Comparison of ENCODE assay signal across 1 cellular context in genomic region chr20:63968928-63969760, GRCh38.
A peak's percentile ranks its signal among the peaks of the same experiment; 100 is the strongest.
TF ChIP-seq lines count a peak whose summit lies in the region.

No MANE protein-coding gene starts in this region.

TF ChIP-seq in HepG2, 621 proteins besides CTCF, POLR2A, EP300 and RAD21 (continued from another document and continues in another):
- TF ChIP-seq DMTF1 (CRISPR knock-in tag; IDR thresholded peaks at IDR 0.05) = 0 out of 2 replicates have a peak, but pooled peaks have one; percentile 45
- no peak for TF ChIP-seq ADNP (CRISPR knock-in tag; IDR thresholded peaks at IDR 0.05)
- TF ChIP-seq ZNF878 (CRISPR knock-in tag; IDR thresholded peaks at IDR 0.05) = no peak
- TF ChIP-seq ZNF333 (CRISPR knock-in tag; IDR thresholded peaks at IDR 0.05; ENCODE audit: borderline replicate concordance) = peak; percentile 82; the same call in 1 of the 2 replicates
- peak; percentile 82; the same call in 1 of the 2 replicates for TF ChIP-seq HNRNPL (IDR thresholded peaks at IDR 0.05; ENCODE audit: low read depth, low read length)
- TF ChIP-seq PRPF4 (IDR thresholded peaks at IDR 0.05; ENCODE audit: low read depth, low read length, poor library complexity, severe bottlenecking) = no peak
- peak; percentile 96 for TF ChIP-seq ZNF230 (CRISPR knock-in tag; IDR thresholded peaks at IDR 0.05)
- TF ChIP-seq TARDBP (CRISPR knock-in tag; IDR thresholded peaks at IDR 0.05) = peak; percentile 86
- no peak for TF ChIP-seq ZNF3 (CRISPR knock-in tag; IDR thresholded peaks at IDR 0.05)
- no peak for TF ChIP-seq FIP1L1 (IDR thresholded peaks at IDR 0.05; ENCODE audit: borderline replicate concordance, insufficient read depth, low read depth, low read length)
- no peak for TF ChIP-seq ZFP37 (CRISPR knock-in tag; IDR thresholded peaks at IDR 0.05; ENCODE audit: borderline replicate concordance)
- 0 out of 2 replicates have a peak, but pooled peaks have one; percentile 38 for TF ChIP-seq ZSCAN12 (CRISPR knock-in tag; IDR thresholded peaks at IDR 0.05)
- no peak for TF ChIP-seq ZBTB1 (CRISPR knock-in tag; IDR thresholded peaks at IDR 0.05; ENCODE audit: borderline replicate concordance)
- no peak; the same call in 1 of the 2 replicates for TF ChIP-seq ZNF737 (CRISPR knock-in tag; IDR thresholded peaks at IDR 0.05; ENCODE audit: borderline replicate concordance)
- TF ChIP-seq, protein P1, sequence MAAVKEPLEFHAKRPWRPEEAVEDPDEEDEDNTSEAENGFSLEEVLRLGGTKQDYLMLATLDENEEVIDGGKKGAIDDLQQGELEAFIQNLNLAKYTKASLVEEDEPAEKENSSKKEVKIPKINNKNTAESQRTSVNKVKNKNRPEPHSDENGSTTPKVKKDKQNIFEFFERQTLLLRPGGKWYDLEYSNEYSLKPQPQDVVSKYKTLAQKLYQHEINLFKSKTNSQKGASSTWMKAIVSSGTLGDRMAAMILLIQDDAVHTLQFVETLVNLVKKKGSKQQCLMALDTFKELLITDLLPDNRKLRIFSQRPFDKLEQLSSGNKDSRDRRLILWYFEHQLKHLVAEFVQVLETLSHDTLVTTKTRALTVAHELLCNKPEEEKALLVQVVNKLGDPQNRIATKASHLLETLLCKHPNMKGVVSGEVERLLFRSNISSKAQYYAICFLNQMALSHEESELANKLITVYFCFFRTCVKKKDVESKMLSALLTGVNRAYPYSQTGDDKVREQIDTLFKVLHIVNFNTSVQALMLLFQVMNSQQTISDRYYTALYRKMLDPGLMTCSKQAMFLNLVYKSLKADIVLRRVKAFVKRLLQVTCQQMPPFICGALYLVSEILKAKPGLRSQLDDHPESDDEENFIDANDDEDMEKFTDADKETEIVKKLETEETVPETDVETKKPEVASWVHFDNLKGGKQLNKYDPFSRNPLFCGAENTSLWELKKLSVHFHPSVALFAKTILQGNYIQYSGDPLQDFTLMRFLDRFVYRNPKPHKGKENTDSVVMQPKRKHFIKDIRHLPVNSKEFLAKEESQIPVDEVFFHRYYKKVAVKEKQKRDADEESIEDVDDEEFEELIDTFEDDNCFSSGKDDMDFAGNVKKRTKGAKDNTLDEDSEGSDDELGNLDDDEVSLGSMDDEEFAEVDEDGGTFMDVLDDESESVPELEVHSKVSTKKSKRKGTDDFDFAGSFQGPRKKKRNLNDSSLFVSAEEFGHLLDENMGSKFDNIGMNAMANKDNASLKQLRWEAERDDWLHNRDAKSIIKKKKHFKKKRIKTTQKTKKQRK (IDR thresholded peaks at IDR 0.05; ENCODE audit: low read length) = no peak
- TF ChIP-seq FOXO1 (CRISPR knock-in tag; IDR thresholded peaks at IDR 0.05) = no peak; the same call in 1 of the 2 replicates
- peak; percentile 83 for TF ChIP-seq TBX2 (CRISPR knock-in tag; IDR thresholded peaks at IDR 0.05; ENCODE audit: borderline replicate concordance)
- 0 out of 2 replicates have a peak, but pooled peaks have one; percentile 52 for TF ChIP-seq HOXD1 (CRISPR knock-in tag; IDR thresholded peaks at IDR 0.05)
- no peak for TF ChIP-seq THAP8 (CRISPR knock-in tag; IDR thresholded peaks at IDR 0.05; ENCODE audit: borderline replicate concordance)
- TF ChIP-seq MZF1 (CRISPR knock-in tag; IDR thresholded peaks at IDR 0.05; ENCODE audit: borderline replicate concordance) = 0 out of 2 replicates have a peak, but pooled peaks have one; percentile 56
- TF ChIP-seq GATAD1 (CRISPR knock-in tag; IDR thresholded peaks at IDR 0.05) = peak; percentile 47; the same call in 1 of the 2 replicates
- TF ChIP-seq, protein P2, sequence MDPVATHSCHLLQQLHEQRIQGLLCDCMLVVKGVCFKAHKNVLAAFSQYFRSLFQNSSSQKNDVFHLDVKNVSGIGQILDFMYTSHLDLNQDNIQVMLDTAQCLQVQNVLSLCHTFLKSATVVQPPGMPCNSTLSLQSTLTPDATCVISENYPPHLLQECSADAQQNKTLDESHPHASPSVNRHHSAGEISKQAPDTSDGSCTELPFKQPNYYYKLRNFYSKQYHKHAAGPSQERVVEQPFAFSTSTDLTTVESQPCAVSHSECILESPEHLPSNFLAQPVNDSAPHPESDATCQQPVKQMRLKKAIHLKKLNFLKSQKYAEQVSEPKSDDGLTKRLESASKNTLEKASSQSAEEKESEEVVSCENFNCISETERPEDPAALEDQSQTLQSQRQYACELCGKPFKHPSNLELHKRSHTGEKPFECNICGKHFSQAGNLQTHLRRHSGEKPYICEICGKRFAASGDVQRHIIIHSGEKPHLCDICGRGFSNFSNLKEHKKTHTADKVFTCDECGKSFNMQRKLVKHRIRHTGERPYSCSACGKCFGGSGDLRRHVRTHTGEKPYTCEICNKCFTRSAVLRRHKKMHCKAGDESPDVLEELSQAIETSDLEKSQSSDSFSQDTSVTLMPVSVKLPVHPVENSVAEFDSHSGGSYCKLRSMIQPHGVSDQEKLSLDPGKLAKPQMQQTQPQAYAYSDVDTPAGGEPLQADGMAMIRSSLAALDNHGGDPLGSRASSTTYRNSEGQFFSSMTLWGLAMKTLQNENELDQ (CRISPR knock-in tag; IDR thresholded peaks at IDR 0.05; ENCODE audit: borderline replicate concordance) = no peak
- no peak for TF ChIP-seq ZNF251 (CRISPR knock-in tag; IDR thresholded peaks at IDR 0.05)
- no peak for TF ChIP-seq BHLHE40 (IDR thresholded peaks at IDR 0.05; ENCODE audit: low read length)
- TF ChIP-seq ARNT2 (CRISPR knock-in tag; IDR thresholded peaks at IDR 0.05; ENCODE audit: low read depth) = peak; percentile 17; the same call in 1 of the 2 replicates
- TF ChIP-seq TAF1 (CRISPR knock-in tag; IDR thresholded peaks at IDR 0.05) = peak; percentile 41; the same call in 1 of the 2 replicates
- no peak; the same call in 1 of the 2 replicates for TF ChIP-seq NFIC (IDR thresholded peaks at IDR 0.05; ENCODE audit: low read length)
- TF ChIP-seq ZNF12 (CRISPR knock-in tag; IDR thresholded peaks at IDR 0.05) = peak; percentile 66; the same call in 1 of the 2 replicates
- no peak for TF ChIP-seq KLF9 (CRISPR knock-in tag; IDR thresholded peaks at IDR 0.05; ENCODE audit: low read depth)
- no peak for TF ChIP-seq TBX3 (IDR thresholded peaks at IDR 0.05; ENCODE audit: borderline replicate concordance)
- peak; percentile 76; the same call in 1 of the 2 replicates for TF ChIP-seq GPN1 (CRISPR knock-in tag; IDR thresholded peaks at IDR 0.05; ENCODE audit: borderline replicate concordance)
- no peak for TF ChIP-seq TERF1 (CRISPR knock-in tag; IDR thresholded peaks at IDR 0.05)
- TF ChIP-seq ZNF296 (CRISPR knock-in tag; conservative IDR thresholded peaks at IDR 0.05) = peak; percentile 94
- no peak for TF ChIP-seq ZFP36L1 (CRISPR knock-in tag; IDR thresholded peaks at IDR 0.05)
- TF ChIP-seq RBM22 (optimal IDR thresholded peaks at IDR 0.05; ENCODE audit: low read length) = no peak
- peak; percentile 70 for TF ChIP-seq UBTF (CRISPR knock-in tag; IDR thresholded peaks at IDR 0.05)
- TF ChIP-seq RBFOX2 (IDR thresholded peaks at IDR 0.05; ENCODE audit: low read depth, low read length) = peak; percentile 92
- TF ChIP-seq, protein P3, sequence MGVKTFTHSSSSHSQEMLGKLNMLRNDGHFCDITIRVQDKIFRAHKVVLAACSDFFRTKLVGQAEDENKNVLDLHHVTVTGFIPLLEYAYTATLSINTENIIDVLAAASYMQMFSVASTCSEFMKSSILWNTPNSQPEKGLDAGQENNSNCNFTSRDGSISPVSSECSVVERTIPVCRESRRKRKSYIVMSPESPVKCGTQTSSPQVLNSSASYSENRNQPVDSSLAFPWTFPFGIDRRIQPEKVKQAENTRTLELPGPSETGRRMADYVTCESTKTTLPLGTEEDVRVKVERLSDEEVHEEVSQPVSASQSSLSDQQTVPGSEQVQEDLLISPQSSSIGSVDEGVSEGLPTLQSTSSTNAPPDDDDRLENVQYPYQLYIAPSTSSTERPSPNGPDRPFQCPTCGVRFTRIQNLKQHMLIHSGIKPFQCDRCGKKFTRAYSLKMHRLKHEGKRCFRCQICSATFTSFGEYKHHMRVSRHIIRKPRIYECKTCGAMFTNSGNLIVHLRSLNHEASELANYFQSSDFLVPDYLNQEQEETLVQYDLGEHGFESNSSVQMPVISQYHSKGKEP (CRISPR knock-in tag; IDR thresholded peaks at IDR 0.05) = no peak; the same call in 1 of the 2 replicates
- peak; percentile 52; the same call in 1 of the 2 replicates for TF ChIP-seq ZNF776 (CRISPR knock-in tag; IDR thresholded peaks at IDR 0.05)
- TF ChIP-seq ZUFSP (CRISPR knock-in tag; IDR thresholded peaks at IDR 0.05; ENCODE audit: borderline replicate concordance) = no peak
- no peak for TF ChIP-seq ZHX1 (CRISPR knock-in tag; IDR thresholded peaks at IDR 0.05; ENCODE audit: low read depth)
- TF ChIP-seq ZNF589 (CRISPR knock-in tag; conservative IDR thresholded peaks at IDR 0.05) = no peak
- peak; percentile 27; the same call in 1 of the 2 replicates for TF ChIP-seq SOX5 (CRISPR knock-in tag; IDR thresholded peaks at IDR 0.05; ENCODE audit: borderline replicate concordance)
- no peak for TF ChIP-seq SIX1 (CRISPR knock-in tag; IDR thresholded peaks at IDR 0.05; ENCODE audit: borderline replicate concordance)
- TF ChIP-seq ZNF570 (CRISPR knock-in tag; IDR thresholded peaks at IDR 0.05; ENCODE audit: borderline replicate concordance) = no peak
- peak; percentile 83 for TF ChIP-seq ZNF343 (CRISPR knock-in tag; IDR thresholded peaks at IDR 0.05)
- TF ChIP-seq ZNF790 (CRISPR knock-in tag; IDR thresholded peaks at IDR 0.05; ENCODE audit: borderline replicate concordance) = 0 out of 2 replicates have a peak, but pooled peaks have one; percentile 16
